9 cellular contexts compared by ENCODE assay signal in the genomic region with DNA sequence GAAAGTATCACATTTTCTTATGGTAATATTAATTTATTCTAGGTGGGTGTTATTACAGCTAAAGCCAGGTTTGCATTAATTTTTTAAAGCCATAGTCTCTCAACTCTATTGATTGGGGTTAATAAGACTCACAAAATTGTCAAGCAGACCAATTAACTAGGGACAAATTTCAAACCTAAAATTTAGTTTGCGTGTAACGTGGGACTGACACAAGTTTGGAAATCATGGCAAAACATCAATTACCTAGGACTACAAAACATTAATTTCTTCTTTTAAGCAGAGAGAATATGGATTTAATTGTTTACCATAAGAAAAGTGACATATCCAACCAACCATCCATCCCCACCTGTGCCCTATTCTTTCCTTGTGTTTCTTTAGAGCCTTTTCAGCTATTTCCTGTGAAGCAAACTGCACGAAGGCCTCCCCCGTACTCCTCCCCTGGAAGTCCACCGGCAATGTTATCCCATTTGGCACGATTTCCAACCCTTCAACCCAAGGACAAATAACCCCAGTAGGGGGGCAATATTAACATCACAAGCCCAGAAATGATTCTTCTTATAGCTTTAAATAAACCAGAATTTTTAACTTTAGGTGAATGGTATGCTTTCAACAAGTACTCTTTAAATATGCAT.
DNase-seq lines count a peak whose midpoint lies in the region; ATAC-seq lines count a peak whose summit lies in the region.
"Had no signal": no experiment of that assay in that cellular context is flagged by ENCODE, and none has a peak within 500 bp of the region (broad histone marks: within the 10 kb centered on the region; RNA-seq: fewer than 3 reads in every experiment).

No MANE protein-coding gene starts in this region.

- H3K4me1 Mint-ChIP-seq in activated T-cell treated with anti-CD3 and anti-CD28 coated beads, Interleukin-2, amount 50 U/mL, for 24 hours (ENCODE audit: low read depth): peaks cover 60% of the 10 kb centered on the region
- H3K4me1 Mint-ChIP-seq in activated naive CD8-positive, alpha-beta T cell (ENCODE audit: low read depth): peaks cover 63% of the 10 kb centered on the region
- peaks cover 77% of the 10 kb centered on the region for H3K4me1 Mint-ChIP-seq in stimulated activated naive CD8-positive, alpha-beta T cell treated with anti-CD3 and anti-CD28 coated beads, Interleukin-15, amount 100 ng/mL, for 72 hours

- no peaks in the 10 kb centered on the region for H3K27me3 ChIP-seq in iPS-20b (ENCODE audit: insufficient read depth, low read length)

- H3K4me1 ChIP-seq in iPS-20b (ENCODE audit: insufficient read depth, low read length): peaks cover 14% of the 10 kb centered on the region; the same call in 1 of the 2 replicates

- H3K9me3 ChIP-seq in iPS-20b (ENCODE audit: insufficient read depth, low read depth, low read length): no peaks in the 10 kb centered on the region

- no peak for ATAC-seq in stimulated activated naive CD8-positive, alpha-beta T cell treated with anti-CD3 and anti-CD28 coated beads, Interleukin-15, amount 100 ng/mL, for 72 hours
- no peak for ATAC-seq in GM21528 (IDR thresholded peaks at IDR 0.05; ENCODE audit: low FRiP score, unreplicated experiment)

- H3K36me3 Mint-ChIP-seq in activated T-cell treated with anti-CD3 and anti-CD28 coated beads, Interleukin-2, amount 50 U/mL, for 24 hours (ENCODE audit: low read depth): peaks cover 97% of the 10 kb centered on the region
- peaks cover 39% of the 10 kb centered on the region for H3K36me3 Mint-ChIP-seq in activated naive CD8-positive, alpha-beta T cell

- H3K27me3 Mint-ChIP-seq in activated T-cell treated with anti-CD3 and anti-CD28 coated beads, Interleukin-2, amount 50 U/mL, for 24 hours: peaks cover 3% of the 10 kb centered on the region
- no peaks in the 10 kb centered on the region for H3K27me3 Mint-ChIP-seq in activated naive CD8-positive, alpha-beta T cell
- no peaks in the 10 kb centered on the region for H3K27me3 Mint-ChIP-seq in stimulated activated naive CD8-positive, alpha-beta T cell treated with anti-CD3 and anti-CD28 coated beads, Interleukin-15, amount 100 ng/mL, for 72 hours

- peak overlapping the region; percentile 93 for H3K4me3 Mint-ChIP-seq in activated T-cell treated with anti-CD3 and anti-CD28 coated beads, Interleukin-2, amount 50 U/mL, for 24 hours
- H3K4me3 Mint-ChIP-seq in activated naive CD8-positive, alpha-beta T cell: peak overlapping the region; percentile 98
- H3K4me3 Mint-ChIP-seq in stimulated activated naive CD8-positive, alpha-beta T cell treated with anti-CD3 and anti-CD28 coated beads, Interleukin-15, amount 100 ng/mL, for 72 hours: peak overlapping the region; percentile 90 to 92

- peak overlapping the region; percentile 90 for H3K4me3 ChIP-seq in iPS-20b (ENCODE audit: low read length)

- H3K27ac Mint-ChIP-seq in activated T-cell treated with anti-CD3 and anti-CD28 coated beads, Interleukin-2, amount 50 U/mL, for 24 hours: peak overlapping the region; percentile 89
- H3K27ac Mint-ChIP-seq in activated naive CD8-positive, alpha-beta T cell: peak overlapping the region; percentile 86
- H3K27ac Mint-ChIP-seq in stimulated activated naive CD8-positive, alpha-beta T cell treated with anti-CD3 and anti-CD28 coated beads, Interleukin-15, amount 100 ng/mL, for 72 hours: peak overlapping the region; percentile 55 to 79

- no peak for DNase-seq in activated T-cell treated with anti-CD3 and anti-CD28 coated beads, Interleukin-2, amount 50 U/mL, for 24 hours
- DNase-seq in activated T-cell treated with anti-CD3 and anti-CD28 coated beads, Interleukin-2, amount 50 U/mL, for 48 hours: no peak
- DNase-seq in stimulated activated naive CD8-positive, alpha-beta T cell treated with anti-CD3 and anti-CD28 coated beads, Interleukin-15, amount 100 ng/mL, for 72 hours: no peak
- DNase-seq in HUDEP-2 (lab: John Stamatoyannopoulos, UW; ENCODE audit: unreplicated experiment in 76 of 76): no peak
- no peak for DNase-seq in NK-92 treated with Interleukin-12 subunit alpha and Interleukin-12 subunit beta, amount 100 ng/mL, for 24 hours (lab: John Stamatoyannopoulos, UW)
- DNase-seq: NCI-H82 had no signal

- H3K27ac ChIP-seq in iPS-20b (ENCODE audit: low read length): no peak overlapping the region

- no peaks in the 10 kb centered on the region for H3K9me3 Mint-ChIP-seq in activated T-cell treated with anti-CD3 and anti-CD28 coated beads, Interleukin-2, amount 50 U/mL, for 24 hours
- no peaks in the 10 kb centered on the region for H3K9me3 Mint-ChIP-seq in activated naive CD8-positive, alpha-beta T cell (ENCODE audit: low read depth)
- H3K9me3 Mint-ChIP-seq in stimulated activated naive CD8-positive, alpha-beta T cell treated with anti-CD3 and anti-CD28 coated beads, Interleukin-15, amount 100 ng/mL, for 72 hours: no peaks in the 10 kb centered on the region

- no peak overlapping the region for H3K9ac ChIP-seq in iPS-20b (ENCODE audit: low read depth, low read length)

- peaks cover 86% of the 10 kb centered on the region for H3K36me3 ChIP-seq in iPS-20b (ENCODE audit: insufficient read depth, low read depth, low read length)
